7 cellular contexts compared by ENCODE assay signal in the genomic region with DNA sequence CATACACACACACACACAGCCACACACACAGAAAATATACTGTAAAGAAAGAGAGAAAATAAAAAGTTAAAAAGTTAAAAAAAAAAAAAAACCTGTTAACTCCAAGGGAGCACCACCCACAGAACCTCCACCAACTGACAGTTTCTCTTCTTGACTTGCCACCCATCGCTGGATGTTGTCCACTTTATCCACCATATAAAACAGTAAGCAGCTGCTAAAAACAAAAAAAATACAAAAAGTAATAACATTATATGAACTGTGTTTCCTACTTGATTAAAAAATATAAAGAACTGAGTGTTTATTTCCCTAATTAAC. TPM values are rescaled to one million over a fixed set of nuclear protein-coding genes. Genes with fewer than 3 reads are reported as not detected.
DNase-seq lines count a peak whose midpoint lies in the region; ATAC-seq, FAIRE-seq and TF ChIP-seq lines count a peak whose summit lies in the region.

No MANE protein-coding gene starts in this region.

- no peak overlapping the region for H3K27ac Mint-ChIP-seq in glutamatergic neuron (ENCODE audit: unreplicated experiment)

- H3K36me3 ChIP-seq in HAP-1 (replicated peaks), result 0 out of 2 replicates have a peak, but pooled peaks cover 6% of the 10 kb centered on the region
- peaks cover 22% of the 10 kb centered on the region for H3K36me3 ChIP-seq in WERI-Rb-1
- H3K36me3 ChIP-seq in small intestine (ENCODE audit: control insufficient read depth in 2 of 2, insufficient read depth in 2 of 2, low read length in 2 of 2), result no peaks in the 10 kb centered on the region

- H3K36me3 Mint-ChIP-seq in glutamatergic neuron (ENCODE audit: unreplicated experiment), result no peaks in the 10 kb centered on the region

- H3K9me3 Mint-ChIP-seq in glutamatergic neuron (ENCODE audit: unreplicated experiment), result peaks cover 2% of the 10 kb centered on the region

- H3K9me3 ChIP-seq in HAP-1, result no peaks in the 10 kb centered on the region
- no peaks in the 10 kb centered on the region for H3K9me3 ChIP-seq in WERI-Rb-1 (ENCODE audit: severe bottlenecking)
- no peaks in the 10 kb centered on the region for H3K9me3 ChIP-seq in small intestine (ENCODE audit: control insufficient read depth, low read depth)

- DNase-seq in HAP-1 (ENCODE audit: low spot score in 2 of 2) (no peak), WERI-Rb-1 (no peak), glutamatergic neuron (no peak), small intestine (no peak), NCI-H2227 treated with DMSO at 0.1 percent for 48 hours (lab: John Stamatoyannopoulos, UW) (no peak), GM20000 (ENCODE audit: low spot score) (no peak)

- in situ Hi-C loops in HAP-1 (cut with MboI; ENCODE audit: low sequenced_read_pairs), result no loop called here

- H3K4me3 Mint-ChIP-seq in glutamatergic neuron (ENCODE audit: unreplicated experiment), result peak overlapping the region; percentile 90

- H3K4me3 ChIP-seq in HAP-1, result peak overlapping the region; percentile 69
- peak overlapping the region; percentile 78 for H3K4me3 ChIP-seq in WERI-Rb-1 (ENCODE audit: low read depth, low read length)
- H3K4me3 ChIP-seq in small intestine (ENCODE audit: low read depth in 1 of 2, low read length in 2 of 2), result peak overlapping the region; percentile 90 to 94

- H3K4me1 ChIP-seq in HAP-1, result peaks cover 62% of the 10 kb centered on the region
- peaks cover 3 to 18% of the 10 kb centered on the region in 2 donors for H3K4me1 ChIP-seq in small intestine (ENCODE audit: control insufficient read depth in 2 of 2, insufficient read depth in 1 of 2, low read depth in 1 of 2, low read length in 1 of 2)

- 6 to 41% (median 16%) methylated on average over 1 of the region's 1 CpG for WGBS in small intestine, 3 donors

- H3K27me3 Mint-ChIP-seq in glutamatergic neuron (ENCODE audit: unreplicated experiment), result peaks cover 9% of the 10 kb centered on the region

- peak overlapping the region; percentile 93 for H3K27ac ChIP-seq in WERI-Rb-1
- peak overlapping the region; percentile 93 to 96 for H3K27ac ChIP-seq in small intestine (ENCODE audit: low read depth in 1 of 2, low read length in 1 of 2)

- no peak for FAIRE-seq in small intestine (lab: Jason Lieb, UNC)

- TF ChIP-seq CTCF in WERI-Rb-1 (IDR thresholded peaks at IDR 0.05; ENCODE audit: low read depth, low read length), result no peak
- no peak for TF ChIP-seq CTCF in glutamatergic neuron (IDR thresholded peaks at IDR 0.05; ENCODE audit: partially characterized antibody, unreplicated experiment)
- TF ChIP-seq CTCF in GM20000 (IDR thresholded peaks at IDR 0.05; ENCODE audit: extremely low read depth, missing control alignments), result no peak

- ATAC-seq in GM19452 (IDR thresholded peaks at IDR 0.05; ENCODE audit: unreplicated experiment), result no peak

- no peaks in the 10 kb centered on the region for H3K4me1 Mint-ChIP-seq in glutamatergic neuron (ENCODE audit: low read depth, unreplicated experiment)

- H3K27me3 ChIP-seq in HAP-1 (ENCODE audit: low read depth) (no peaks in the 10 kb centered on the region), WERI-Rb-1 (ENCODE audit: insufficient read depth, low read depth, severe bottlenecking) (no peaks in the 10 kb centered on the region), small intestine (ENCODE audit: control insufficient read depth in 2 of 2, insufficient read depth in 2 of 2, low read length in 2 of 2) (no peaks in the 10 kb centered on the region)

RNA-seq across cellular contexts. Expression of gene PURA, which starts 1.2 kb away (rescaled TPM):
- total RNA-seq in glutamatergic neuron (ENCODE audit: unreplicated experiment), result 4.1 TPM
- polyA plus RNA-seq in small intestine, result 1 to 10 TPM; 4.8 to 9.6 (median 7.0) TPM

RNA-seq across cellular contexts. Expression of gene IGIP, which starts 10.6 kb away (rescaled TPM):
- total RNA-seq in glutamatergic neuron (ENCODE audit: unreplicated experiment), result 0.98 TPM
- polyA plus RNA-seq in small intestine, result 1 to 10 TPM; 4.6 to 8.3 (median 7.6) TPM

RNA-seq across cellular contexts. Expression of gene CYSTM1, which starts 59.8 kb away (rescaled TPM):
- 37.4 TPM for total RNA-seq in glutamatergic neuron (ENCODE audit: unreplicated experiment)
- 100 to 1,000 TPM; 273 to 884 (median 819) TPM for polyA plus RNA-seq in small intestine
